ENCODE assay signal across 14 cellular contexts in genomic region chr10:13120786-13121499, GRCh38. TPM values are rescaled to one million over a fixed set of nuclear protein-coding genes. Genes with fewer than 3 reads are reported as not detected.
DNase-seq lines count a peak whose midpoint lies in the region; ATAC-seq and TF ChIP-seq lines count a peak whose summit lies in the region.
"Had no signal": no experiment of that assay in that cellular context is flagged by ENCODE, and none has a peak within 500 bp of the region (broad histone marks: within the 10 kb centered on the region; RNA-seq: fewer than 3 reads in every experiment).

No MANE protein-coding gene starts in this region.

- H3K27ac Mint-ChIP-seq in CD4-positive, alpha-beta T cell = peak overlapping the region; percentile 67
- H3K27ac Mint-ChIP-seq in effector memory CD8-positive, alpha-beta T cell = peak overlapping the region; percentile 55 to 68
- no peak overlapping the region for H3K27ac Mint-ChIP-seq in Calu3 (ENCODE audit: unreplicated experiment)
- H3K27ac Mint-ChIP-seq: B cell; stimulated activated naive B cell treated with anti-CD40 and anti-IgM and Interleukin-4, amounts not matched to agents 10 μg/mL and 1 μg/mL and 100 μg/mL, for 72 hours had no signal

- DNase-seq in CD4-positive, alpha-beta T cell = no peak
- DNase-seq in KBM-7 = peak; percentile 56
- no peak for DNase-seq in effector memory CD8-positive, alpha-beta T cell
- DNase-seq in left lung = no peak
- DNase-seq in T1000 (lab: John Stamatoyannopoulos, UW) = no peak
- no peak for DNase-seq in transverse colon
- DNase-seq in Calu3 = no peak
- DNase-seq: DND-41; NCI-H1092 treated with DMSO at 0.1 percent for 48 hours; stimulated activated naive B cell treated with anti-CD40 and anti-IgM and Interleukin-4, amounts not matched to agents 10 μg/mL and 1 μg/mL and 100 μg/mL, for 72 hours had no signal

- POLR2A ChIA-PET in CD4-positive, alpha-beta T cell (lab: Charles Lee) = interaction anchor here (0.6 to 0.7 kb wide), 2 partner anchors 13 to 528 kb away, joined by 3 read pairs; no protein-coding TSS in a partner anchor

- 83 to 91% methylated on average over 10 of the region's 10 CpGs for WGBS in transverse colon (ENCODE audit: low coverage in 1 of 2), 2 donors

- H3K9me3 ChIP-seq in CD4-positive, alpha-beta T cell (ENCODE audit: control insufficient read depth, low read length) = no peaks in the 10 kb centered on the region
- no peaks in the 10 kb centered on the region for H3K9me3 ChIP-seq in left lung
- H3K9me3 ChIP-seq in transverse colon = no peaks in the 10 kb centered on the region
- H3K9me3 ChIP-seq: SJSA1 had no signal

- peaks cover 94% of the 10 kb centered on the region for H3K36me3 Mint-ChIP-seq in CD4-positive, alpha-beta T cell (ENCODE audit: low read depth)
- H3K36me3 Mint-ChIP-seq in effector memory CD8-positive, alpha-beta T cell (ENCODE audit: insufficient read depth) = peaks cover 94% of the 10 kb centered on the region
- peaks cover 17% of the 10 kb centered on the region for H3K36me3 Mint-ChIP-seq in Calu3 (ENCODE audit: insufficient read depth, unreplicated experiment)

- TF ChIP-seq EP300 in transverse colon (IDR thresholded peaks at IDR 0.05; ENCODE audit: low read depth) = no peak

- no peak overlapping the region for H3K27ac ChIP-seq in CD4-positive, alpha-beta T cell (ENCODE audit: low read depth, low read length)
- H3K27ac ChIP-seq in left lung (no peak overlapping the region), transverse colon (no peak overlapping the region)
- H3K27ac ChIP-seq: SJSA1 had no signal

- CTCF ChIA-PET in CD4-positive, alpha-beta T cell (lab: Charles Lee) = no interaction called here
- CTCF ChIA-PET in Calu3 (lab: Charles Lee) = no interaction called here

- no peak for TF ChIP-seq CTCF in CD4-positive, alpha-beta T cell (IDR thresholded peaks at IDR 0.05)
- TF ChIP-seq CTCF in left lung (IDR thresholded peaks at IDR 0.05) (no peak), transverse colon (IDR thresholded peaks at IDR 0.05) (no peak), Calu3 (IDR thresholded peaks at IDR 0.05; ENCODE audit: unreplicated experiment) (no peak)

- peaks cover 29% of the 10 kb centered on the region for H3K4me1 Mint-ChIP-seq in CD4-positive, alpha-beta T cell (ENCODE audit: low read depth)
- H3K4me1 Mint-ChIP-seq in effector memory CD8-positive, alpha-beta T cell (ENCODE audit: low read depth in 2 of 2) = peaks cover 20 to 35% of the 10 kb centered on the region in 2 donors
- no peaks in the 10 kb centered on the region for H3K4me1 Mint-ChIP-seq in Calu3 (ENCODE audit: low read depth, unreplicated experiment)

- no peaks in the 10 kb centered on the region for H3K27me3 Mint-ChIP-seq in CD4-positive, alpha-beta T cell
- H3K27me3 Mint-ChIP-seq in effector memory CD8-positive, alpha-beta T cell = no peaks in the 10 kb centered on the region
- H3K27me3 Mint-ChIP-seq in Calu3 (ENCODE audit: unreplicated experiment) = no peaks in the 10 kb centered on the region
- H3K27me3 Mint-ChIP-seq: B cell had no signal

- H3K4me1 ChIP-seq in left lung (peaks cover 0 to 18% of the 10 kb centered on the region in 2 donors), transverse colon (peaks cover 0 to 9% (median 5%) of the 10 kb centered on the region in 4 donors)
- H3K4me1 ChIP-seq: SJSA1 had no signal

- H3K4me3 Mint-ChIP-seq in CD4-positive, alpha-beta T cell = no peak overlapping the region
- H3K4me3 Mint-ChIP-seq in effector memory CD8-positive, alpha-beta T cell = no peak overlapping the region
- H3K4me3 Mint-ChIP-seq in Calu3 (ENCODE audit: low read depth, unreplicated experiment) = no peak overlapping the region
- H3K4me3 Mint-ChIP-seq: B cell; neural crest cell; stimulated activated naive B cell treated with anti-CD40 and anti-IgM and Interleukin-4, amounts not matched to agents 10 μg/mL and 1 μg/mL and 100 μg/mL, for 72 hours had no signal

- no peak overlapping the region for H3K4me3 ChIP-seq in left lung
- H3K4me3 ChIP-seq in transverse colon = no peak overlapping the region
- H3K4me3 ChIP-seq: SJSA1 had no signal

- no peak for ATAC-seq in CD4-positive, alpha-beta T cell (ENCODE audit: poor library complexity)
- no peak for ATAC-seq in effector memory CD8-positive, alpha-beta T cell (replicated peaks)
- ATAC-seq in left lung (peak; percentile 19), HG03460 (IDR thresholded peaks at IDR 0.05; ENCODE audit: unreplicated experiment) (no peak)
- ATAC-seq: stimulated activated naive B cell treated with anti-CD40 and anti-IgM and Interleukin-4, amounts not matched to agents 10 μg/mL and 1 μg/mL and 100 μg/mL, for 72 hours had no signal

- H3K36me3 ChIP-seq in left lung = peaks cover 4 to 90% of the 10 kb centered on the region in 2 donors
- peaks cover 0 to 71% (median 20%) of the 10 kb centered on the region in 4 donors for H3K36me3 ChIP-seq in transverse colon

- no peaks in the 10 kb centered on the region for H3K9me3 Mint-ChIP-seq in CD4-positive, alpha-beta T cell
- H3K9me3 Mint-ChIP-seq in effector memory CD8-positive, alpha-beta T cell = no peaks in the 10 kb centered on the region
- H3K9me3 Mint-ChIP-seq in Calu3 (ENCODE audit: low read depth, unreplicated experiment) = no peaks in the 10 kb centered on the region
- H3K9me3 Mint-ChIP-seq: neural crest cell; stimulated activated naive B cell treated with anti-CD40 and anti-IgM and Interleukin-4, amounts not matched to agents 10 μg/mL and 1 μg/mL and 100 μg/mL, for 72 hours had no signal

- H3K27me3 ChIP-seq in CD4-positive, alpha-beta T cell (ENCODE audit: control insufficient read depth, insufficient read depth, low read length) = no peaks in the 10 kb centered on the region
- no peaks in the 10 kb centered on the region for H3K27me3 ChIP-seq in left lung
- no peaks in the 10 kb centered on the region for H3K27me3 ChIP-seq in transverse colon
- H3K27me3 ChIP-seq: SJSA1 had no signal

- BruUV-seq in Calu3 (replicated peaks; lab: Mats Ljungman, UMichigan) = no TSS peak

- no peak for TF ChIP-seq POLR2A in transverse colon (IDR thresholded peaks at IDR 0.05)

- intact Hi-C loops in CD4-positive, alpha-beta T cell (cut with DNase I, micrococcal nuclease) = no loop called here
- intact Hi-C loops in left lung (cut with DNase I) = no loop called here
- intact Hi-C loops in transverse colon (cut with DNase I; ENCODE audit: low total_unique reads) = no loop called here
- intact Hi-C loops in Calu3 (cut with micrococcal nuclease; ENCODE audit: unreplicated experiment) = no loop called here

- in situ Hi-C loops in KBM-7 (cut with MboI; ENCODE audit: low pct_unique_long_range_greater_than_20kb, low sequenced_read_pairs) (no loop called here), transverse colon (cut with MboI; ENCODE audit: low pct_ligation_motif_present in 1 of 4, low pct_unique_long_range_greater_than_20kb in 1 of 4, low sequenced_read_pairs in 3 of 4) (no loop called here)

RNA-seq across cellular contexts. Expression of gene OPTN, which starts 21.0 kb away (rescaled TPM):
- 10 to 100 TPM; 86.8 to 99.6 TPM for total RNA-seq in CD4-positive, alpha-beta T cell
- total RNA-seq in left lung (10 to 100 TPM; 45.8 to 51.3 TPM), transverse colon (10 to 100 TPM; 39.2 to 74.8 (median 66.3) TPM), Calu3 (2022) (48.9 and 60.6 TPM in 2 replicates)

RNA-seq across cellular contexts. Expression of gene MCM10, which starts 40.4 kb away (rescaled TPM):
- total RNA-seq in CD4-positive, alpha-beta T cell = under 1 TPM; 0.16 to 0.50 TPM
- 1 to 10 TPM; 4.2 to 9.1 TPM for total RNA-seq in left lung
- under 1 TPM; 0.41 to 0.75 (median 0.62) TPM for total RNA-seq in transverse colon
- 42.0 and 49.3 TPM in 2 replicates for total RNA-seq in Calu3 (2022)
